1 cellular context compared by ENCODE assay signal in genomic region chr1:207497951-207498350, GRCh38.
TF ChIP-seq lines count a peak whose summit lies in the region.

No MANE protein-coding gene starts in this region.

TF ChIP-seq in GM12878, 131 proteins besides CTCF, POLR2A, EP300 and RAD21:
- TF ChIP-seq CBX5 (IDR thresholded peaks at IDR 0.05; ENCODE audit: low read depth) (no peak), CREB1 (IDR thresholded peaks at IDR 0.05; ENCODE audit: low read depth) (peak; percentile 12; the same call in 1 of the 2 replicates), BHLHE40 (IDR thresholded peaks at IDR 0.05; ENCODE audit: borderline replicate concordance in 1 of 2, low read depth in 2 of 2, low read length in 1 of 2) (peak in 1 of 2 experiments; percentile 43; a peak in 1 of 4 replicates), ZBTB11 (CRISPR knock-in tag; IDR thresholded peaks at IDR 0.05) (no peak)
